Comparison of ENCODE assay signal across 12 cellular contexts in the genomic region with DNA sequence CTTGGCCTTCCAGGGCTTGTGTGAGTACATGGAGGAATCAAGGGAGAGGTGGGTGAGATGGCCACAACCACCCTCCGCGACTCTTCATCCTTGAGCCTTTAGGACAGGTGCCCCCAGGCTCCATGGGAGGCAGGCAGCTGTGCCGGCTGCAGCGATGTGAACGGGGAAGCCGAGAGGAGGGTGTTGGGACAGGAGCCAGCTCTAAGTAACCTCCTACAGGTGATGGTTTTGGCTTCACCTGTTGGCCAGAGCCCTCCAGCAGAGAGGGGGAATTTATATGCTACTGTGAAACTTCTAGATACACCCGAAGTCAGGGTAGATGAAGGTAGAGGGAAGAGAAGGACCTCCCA.
A peak's percentile ranks its signal among the peaks of the same experiment; 100 is the strongest.
DNase-seq lines count a peak whose midpoint lies in the region; ATAC-seq, FAIRE-seq and TF ChIP-seq lines count a peak whose summit lies in the region.
"Had no signal": no experiment of that assay in that cellular context is flagged by ENCODE, and none has a peak within 500 bp of the region (broad histone marks: within the 10 kb centered on the region; RNA-seq: fewer than 3 reads in every experiment).

No MANE protein-coding gene starts in this region.

- in situ Hi-C loops in G401 (cut with HindIII; ENCODE audit: low sequenced_read_pairs): no loop called here

- H3K9ac ChIP-seq in SK-N-SH: peak overlapping the region; percentile 65

- H3K36me3 Mint-ChIP-seq in stimulated activated effector memory CD8-positive, alpha-beta T cell treated with anti-CD3 and anti-CD28 coated beads, Interleukin-12 subunit alpha, Interleukin-12 subunit beta, amount 100 ng/mL, for 72 hours: peaks cover 9% of the 10 kb centered on the region
- H3K36me3 Mint-ChIP-seq in GM23338 (ENCODE audit: low read depth): no peaks in the 10 kb centered on the region; the same call in 2 of the 3 replicates

- H3K27me3 Mint-ChIP-seq in GM23338 (ENCODE audit: insufficient read depth, low read depth, poor library complexity): peaks cover 9% of the 10 kb centered on the region

- H3K27me3 ChIP-seq in SK-N-SH (ENCODE audit: insufficient read depth): no peaks in the 10 kb centered on the region
- no peaks in the 10 kb centered on the region for H3K27me3 ChIP-seq in RWPE2 (ENCODE audit: insufficient read depth, poor library complexity, severe bottlenecking)
- no peaks in the 10 kb centered on the region for H3K27me3 ChIP-seq in esophagus (ENCODE audit: control insufficient read depth in 1 of 2, insufficient read depth in 2 of 2, low read length in 2 of 2)
- H3K27me3 ChIP-seq in small intestine (ENCODE audit: control insufficient read depth in 2 of 2, insufficient read depth in 2 of 2, low read length in 2 of 2): no peaks in the 10 kb centered on the region
- H3K27me3 ChIP-seq in GM23338 (ENCODE audit: insufficient read depth): 0 out of 2 replicates have a peak, but pooled peaks cover 2% of the 10 kb centered on the region

- H2AFZ ChIP-seq in SK-N-SH (ENCODE audit: low read depth) (no peak overlapping the region), GM23338 (no peak overlapping the region)

- ATAC-seq in SK-N-SH treated with all-trans-retinoic acid at 6 μM for 48 hours: no peak
- ATAC-seq in RWPE2 (ENCODE audit: low read depth): no peak
- no peak for ATAC-seq in stimulated activated effector memory CD8-positive, alpha-beta T cell treated with anti-CD3 and anti-CD28 coated beads, Interleukin-12 subunit alpha, Interleukin-12 subunit beta, amount 100 ng/mL, for 72 hours
- ATAC-seq in GM23338: no peak

- peaks cover 55 to 58% of the 10 kb centered on the region in 2 experiments for H3K4me1 ChIP-seq in SK-N-SH (ENCODE audit: control insufficient read depth in 1 of 2, insufficient read depth in 2 of 2, low read depth in 1 of 2, low read length in 1 of 2)
- H3K4me1 ChIP-seq in RWPE2 (ENCODE audit: insufficient read depth, poor library complexity, severe bottlenecking): peaks cover 77% of the 10 kb centered on the region
- H3K4me1 ChIP-seq in esophagus (ENCODE audit: control insufficient read depth in 2 of 2, insufficient read depth in 2 of 2, low read length in 1 of 2): peaks cover 10 to 25% of the 10 kb centered on the region in 2 donors
- peaks cover 5 to 33% of the 10 kb centered on the region in 2 donors for H3K4me1 ChIP-seq in small intestine (ENCODE audit: control insufficient read depth in 2 of 2, insufficient read depth in 1 of 2, low read depth in 1 of 2, low read length in 1 of 2)
- H3K4me1 ChIP-seq in GM23338 (ENCODE audit: insufficient read depth): peaks cover 23% of the 10 kb centered on the region

- no peak for TF ChIP-seq CTCF in SK-N-SH (IDR thresholded peaks at IDR 0.05)
- no peak for TF ChIP-seq CTCF in RWPE2 (IDR thresholded peaks at IDR 0.05; ENCODE audit: poor library complexity, severe bottlenecking)
- TF ChIP-seq CTCF in GM23338 (conservative IDR thresholded peaks at IDR 0.05; ENCODE audit: low read depth in 2 of 2): no peak

- H3F3A ChIP-seq in SK-N-SH (replicated peaks; ENCODE audit: insufficient read depth) (peaks cover 49% of the 10 kb centered on the region), GM23338 (replicated peaks; ENCODE audit: low read depth) (0 out of 2 replicates have a peak, but pooled peaks cover 2% of the 10 kb centered on the region)

- H3K36me3 ChIP-seq in SK-N-SH (replicated peaks in 1 of 2; ENCODE audit: control insufficient read depth in 1 of 2, insufficient read depth in 2 of 2, low read length in 1 of 2) (no peaks in the 10 kb centered on the region), RWPE2 (ENCODE audit: low read depth) (no peaks in the 10 kb centered on the region), esophagus (ENCODE audit: control insufficient read depth in 2 of 2, insufficient read depth in 2 of 2, low read length in 1 of 2) (no peaks in the 10 kb centered on the region), small intestine (ENCODE audit: control insufficient read depth in 2 of 2, insufficient read depth in 2 of 2, low read length in 2 of 2) (no peaks in the 10 kb centered on the region), GM23338 (ENCODE audit: insufficient read depth) (no peaks in the 10 kb centered on the region; the same call in 1 of the 2 replicates)

- H4K20me1 ChIP-seq in SK-N-SH (ENCODE audit: insufficient read depth) (no peaks in the 10 kb centered on the region), GM23338 (replicated peaks; ENCODE audit: insufficient read depth) (no peaks in the 10 kb centered on the region)

- POLR2A ChIA-PET in SK-N-SH (lab: Yijun Ruan, JAX): no interaction called here

- peak overlapping the region; percentile 48 for H3K4me3 Mint-ChIP-seq in stimulated activated effector memory CD8-positive, alpha-beta T cell treated with anti-CD3 and anti-CD28 coated beads, Interleukin-12 subunit alpha, Interleukin-12 subunit beta, amount 100 ng/mL, for 72 hours
- no peak overlapping the region for H3K4me3 Mint-ChIP-seq in GM23338
- H3K4me3 Mint-ChIP-seq: activated naive CD4-positive, alpha-beta T cell treated with anti-CD3 and anti-CD28 coated beads, Interleukin-2, amount 10 ng/mL, durations not matched to agents 7 days and 5 days had no signal

- DNase-seq in SK-N-SH: no peak
- no peak for DNase-seq in RWPE2 (ENCODE audit: low spot score)
- no peak for DNase-seq in stimulated activated effector memory CD8-positive, alpha-beta T cell treated with anti-CD3 and anti-CD28 coated beads, Interleukin-12 subunit alpha, Interleukin-12 subunit beta, amount 100 ng/mL, for 72 hours (ENCODE audit: low spot score in 2 of 2)
- DNase-seq in small intestine: no peak
- no peak for DNase-seq in GM23338 (ENCODE audit: low spot score)
- no peak for DNase-seq in G401 (ENCODE audit: low spot score)
- DNase-seq: activated naive CD4-positive, alpha-beta T cell treated with anti-CD3 and anti-CD28 coated beads, Interleukin-2, amount 10 ng/mL, durations not matched to agents 7 days and 5 days; NCI-H524 treated with DMSO at 0.1 percent for 48 hours; posterior cingulate gyrus had no signal

- FAIRE-seq in small intestine (lab: Jason Lieb, UNC): no peak
- FAIRE-seq: endometrium had no signal

- H3K27ac ChIP-seq in SK-N-SH (ENCODE audit: low read depth in 2 of 2, low read length in 1 of 2) (peak overlapping the region; percentile 94 to 97; a peak in 3 of 4 replicates), RWPE2 (ENCODE audit: poor library complexity, severe bottlenecking) (peak overlapping the region; percentile 99), esophagus (ENCODE audit: low read depth in 2 of 2, low read length in 1 of 2) (peak overlapping the region; percentile 88 to 96), small intestine (ENCODE audit: low read depth in 1 of 2, low read length in 1 of 2) (peak overlapping the region in 1 of 2 donors; percentile 92), GM23338 (ENCODE audit: low read depth) (no peak overlapping the region)

- H3K9me2 ChIP-seq in SK-N-SH (no peaks in the 10 kb centered on the region), GM23338 (ENCODE audit: insufficient read depth) (peaks cover 6% of the 10 kb centered on the region; the same call in 1 of the 2 replicates)

- CTCF ChIA-PET in SK-N-SH (lab: Yijun Ruan, JAX): interaction anchor here (0.9 to 1.0 kb wide), 2 partner anchors 10 to 275 kb away, joined by 3 to 4 read pairs; no protein-coding TSS in a partner anchor

- H3K4me1 Mint-ChIP-seq in stimulated activated effector memory CD8-positive, alpha-beta T cell treated with anti-CD3 and anti-CD28 coated beads, Interleukin-12 subunit alpha, Interleukin-12 subunit beta, amount 100 ng/mL, for 72 hours: peaks cover 64% of the 10 kb centered on the region
- peaks cover 30% of the 10 kb centered on the region for H3K4me1 Mint-ChIP-seq in GM23338

- H3K4me2 ChIP-seq in SK-N-SH (peak overlapping the region; percentile 58), GM23338 (no peak overlapping the region)

- no peaks in the 10 kb centered on the region for H3K9me3 Mint-ChIP-seq in stimulated activated effector memory CD8-positive, alpha-beta T cell treated with anti-CD3 and anti-CD28 coated beads, Interleukin-12 subunit alpha, Interleukin-12 subunit beta, amount 100 ng/mL, for 72 hours
- H3K9me3 Mint-ChIP-seq in GM23338: no peaks in the 10 kb centered on the region

- peak overlapping the region; percentile 92 for H3K27ac Mint-ChIP-seq in stimulated activated effector memory CD8-positive, alpha-beta T cell treated with anti-CD3 and anti-CD28 coated beads, Interleukin-12 subunit alpha, Interleukin-12 subunit beta, amount 100 ng/mL, for 72 hours
- H3K27ac Mint-ChIP-seq in GM23338: no peak overlapping the region

- TF ChIP-seq RAD21 in SK-N-SH (IDR thresholded peaks at IDR 0.05; ENCODE audit: low read length): no peak

- H3K79me2 ChIP-seq in SK-N-SH (ENCODE audit: insufficient read depth): no peaks in the 10 kb centered on the region
- no peaks in the 10 kb centered on the region for H3K79me2 ChIP-seq in GM23338 (replicated peaks; ENCODE audit: insufficient read depth)

- H3K4me3 ChIP-seq in SK-N-SH (ENCODE audit: low read depth in 2 of 2, low read length in 1 of 2): no peak overlapping the region
- H3K4me3 ChIP-seq in RWPE2 (ENCODE audit: severe bottlenecking): no peak overlapping the region
- H3K4me3 ChIP-seq in esophagus (ENCODE audit: low read depth in 1 of 2, low read length in 2 of 2): no peak overlapping the region
- no peak overlapping the region for H3K4me3 ChIP-seq in small intestine (ENCODE audit: low read depth in 1 of 2, low read length in 2 of 2)
- no peak overlapping the region for H3K4me3 ChIP-seq in GM23338

- no peak for TF ChIP-seq EP300 in SK-N-SH (IDR thresholded peaks at IDR 0.05; ENCODE audit: borderline replicate concordance in 1 of 2, low read depth in 1 of 2, low read length in 1 of 2)

- WGBS in SK-N-SH (ENCODE audit: low lambda C conversion rate): 85% methylated on average over 7 of the region's 7 CpGs
- 75 to 82% methylated on average over 7 of the region's 7 CpGs for WGBS in esophagus, 2 donors
- 89 to 97% (median 96%) methylated on average over 7 of the region's 7 CpGs for WGBS in small intestine, 3 donors

- H3K9me3 ChIP-seq in SK-N-SH: no peaks in the 10 kb centered on the region
- H3K9me3 ChIP-seq in RWPE2 (ENCODE audit: severe bottlenecking): no peaks in the 10 kb centered on the region
- H3K9me3 ChIP-seq in esophagus (ENCODE audit: control insufficient read depth in 2 of 2, insufficient read depth in 1 of 2, low read depth in 1 of 2, low read length in 1 of 2): no peaks in the 10 kb centered on the region
- H3K9me3 ChIP-seq in small intestine (ENCODE audit: control insufficient read depth, low read depth): no peaks in the 10 kb centered on the region

TF ChIP-seq in SK-N-SH, 30 proteins besides CTCF, POLR2A, EP300 and RAD21:
- TF ChIP-seq FOSL2 (IDR thresholded peaks at IDR 0.05; ENCODE audit: borderline replicate concordance, low read depth): no peak
- TF ChIP-seq TEAD4 (IDR thresholded peaks at IDR 0.05; ENCODE audit: borderline replicate concordance, insufficient read depth): no peak

TF ChIP-seq in GM23338, 12 proteins besides CTCF, POLR2A, EP300 and RAD21 (continues in another document):
- no peak for TF ChIP-seq STAT1 (IDR thresholded peaks at IDR 0.05; ENCODE audit: unreplicated experiment)
- no peak for TF ChIP-seq JUNB (IDR thresholded peaks at IDR 0.05; ENCODE audit: unreplicated experiment)
- TF ChIP-seq NANOG (IDR thresholded peaks at IDR 0.05; ENCODE audit: borderline replicate concordance): no peak
